17 cellular contexts compared by ENCODE assay signal in the genomic region with DNA sequence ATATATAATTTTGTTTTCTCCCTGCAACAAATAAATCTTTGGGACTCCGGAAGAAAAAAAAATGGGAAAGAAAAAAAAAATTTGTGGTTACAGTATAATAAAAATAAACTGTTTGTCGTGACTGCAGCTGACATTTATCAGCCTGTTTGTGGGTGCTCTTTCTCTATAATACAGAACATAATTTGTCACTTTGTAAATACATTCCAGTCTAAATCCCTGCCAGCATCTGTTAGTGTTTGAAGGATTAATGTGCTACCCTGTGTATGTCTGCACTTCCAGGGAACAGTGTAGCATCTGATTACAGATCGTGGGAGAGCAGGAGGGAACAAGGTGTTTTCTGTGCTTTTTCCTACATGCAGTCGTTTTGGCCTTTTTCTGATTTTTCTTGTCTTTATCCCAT.
"Had no signal": no experiment of that assay in that cellular context is flagged by ENCODE, and none has a peak within 500 bp of the region (broad histone marks: within the 10 kb centered on the region; RNA-seq: fewer than 3 reads in every experiment).

No MANE protein-coding gene starts in this region.

- H3K4me3 Mint-ChIP-seq: activated CD4-positive, alpha-beta T cell treated with anti-CD3 and anti-CD28 coated beads, Interleukin-2, amount 10 ng/mL, durations not matched to agents 24 days and 14 days; activated naive CD8-positive, alpha-beta T cell treated with anti-CD3 and anti-CD28 coated beads, Interleukin-2, amount 10 ng/mL, durations not matched to agents 7 days and 5 days; brain; neural crest cell; T-helper 17 cell had no signal

- ATAC-seq: T-helper 17 cell had no signal

- H3K36me3 Mint-ChIP-seq: activated naive CD8-positive, alpha-beta T cell treated with anti-CD3 and anti-CD28 coated beads, Interleukin-2, amount 10 ng/mL, durations not matched to agents 7 days and 5 days; brain had no signal

- H3K9me3 Mint-ChIP-seq: activated CD4-positive, alpha-beta T cell treated with anti-CD3 and anti-CD28 coated beads, Interleukin-2, amount 10 ng/mL, durations not matched to agents 24 days and 14 days; activated naive CD8-positive, alpha-beta T cell treated with anti-CD3 and anti-CD28 coated beads, Interleukin-2, amount 10 ng/mL, durations not matched to agents 7 days and 5 days; neural crest cell had no signal

- H3K27me3 Mint-ChIP-seq: activated CD4-positive, alpha-beta T cell treated with anti-CD3 and anti-CD28 coated beads, Interleukin-2, amount 10 ng/mL, durations not matched to agents 24 days and 14 days; activated naive CD8-positive, alpha-beta T cell treated with anti-CD3 and anti-CD28 coated beads, Interleukin-2, amount 10 ng/mL, durations not matched to agents 7 days and 5 days; brain; T-helper 17 cell had no signal

- H3K4me3 ChIP-seq: coronary artery, esophagus squamous epithelium, pancreas, tibial artery, uterus had no signal

- H3K4me1 Mint-ChIP-seq: activated CD4-positive, alpha-beta T cell treated with anti-CD3 and anti-CD28 coated beads, Interleukin-2, amount 10 ng/mL, durations not matched to agents 24 days and 14 days; activated naive CD8-positive, alpha-beta T cell treated with anti-CD3 and anti-CD28 coated beads, Interleukin-2, amount 10 ng/mL, durations not matched to agents 7 days and 5 days; neural crest cell had no signal

- H3K27ac Mint-ChIP-seq: activated CD4-positive, alpha-beta T cell treated with anti-CD3 and anti-CD28 coated beads, Interleukin-2, amount 10 ng/mL, durations not matched to agents 24 days and 14 days; activated naive CD8-positive, alpha-beta T cell treated with anti-CD3 and anti-CD28 coated beads, Interleukin-2, amount 10 ng/mL, durations not matched to agents 7 days and 5 days; brain; T-helper 17 cell had no signal

- DNase-seq: activated CD8-positive, alpha-beta memory T cell treated with anti-CD3 and anti-CD28 coated beads, Interleukin-2, amount 50 U/mL, for 48 hours; activated gamma-delta T cell treated with Interleukin-2 at 50 U/mL for 16 hours; activated naive CD8-positive, alpha-beta T cell treated with anti-CD3 and anti-CD28 coated beads, Interleukin-2, amount 10 ng/mL, durations not matched to agents 7 days and 5 days; central memory CD4-positive, alpha-beta T cell; esophagus squamous epithelium; foreskin melanocyte; kidney glomerular epithelial cell; pancreas; stimulated activated CD4-positive, alpha-beta T cell treated with anti-CD3 and anti-CD28 coated beads, Interleukin-4, amount 100 ng/mL, for 24 hours; stimulated activated naive CD4-positive, alpha-beta T cell; T-helper 17 cell; tibial artery; uterus had no signal
